ENCODE assay signal across 1 cellular context in the genomic region with DNA sequence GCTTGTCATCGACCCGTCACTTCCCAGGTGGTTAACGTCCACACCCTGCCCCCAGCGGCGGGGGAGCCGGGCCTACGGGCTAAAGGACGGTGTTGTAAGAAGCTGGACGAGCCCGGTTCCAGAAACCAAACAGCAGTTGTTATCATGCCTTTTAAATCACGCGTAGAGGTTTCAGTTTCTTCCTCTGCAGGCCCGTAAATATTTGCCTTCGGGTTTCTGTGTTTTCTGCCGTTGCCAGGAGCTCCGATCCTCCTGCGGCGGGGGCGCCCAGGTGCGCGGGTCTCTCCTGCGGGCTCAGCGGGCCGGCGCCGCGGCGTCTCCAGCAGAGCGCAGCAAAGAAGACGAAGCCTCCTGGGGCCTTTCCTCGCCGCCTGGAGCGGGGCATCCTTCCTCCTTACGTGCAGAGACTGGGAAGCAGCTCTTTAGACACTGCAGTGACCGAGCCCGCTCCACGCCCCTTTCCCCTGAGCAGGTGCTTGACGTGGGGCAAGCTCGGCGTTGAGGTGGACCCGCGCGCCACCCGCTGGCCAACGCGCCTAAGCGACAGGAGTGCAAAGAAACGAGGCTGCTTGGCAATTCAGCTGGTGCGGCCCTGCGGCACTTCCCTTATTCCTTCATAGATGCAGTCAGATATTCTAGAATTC.
A peak's percentile ranks its signal among the peaks of the same experiment; 100 is the strongest.
TF ChIP-seq lines count a peak whose summit lies in the region.

No MANE protein-coding gene starts in this region.

TF ChIP-seq in GM12878, 131 proteins besides CTCF, POLR2A, EP300 and RAD21 (continued from another document):
- TF ChIP-seq, protein P1, sequence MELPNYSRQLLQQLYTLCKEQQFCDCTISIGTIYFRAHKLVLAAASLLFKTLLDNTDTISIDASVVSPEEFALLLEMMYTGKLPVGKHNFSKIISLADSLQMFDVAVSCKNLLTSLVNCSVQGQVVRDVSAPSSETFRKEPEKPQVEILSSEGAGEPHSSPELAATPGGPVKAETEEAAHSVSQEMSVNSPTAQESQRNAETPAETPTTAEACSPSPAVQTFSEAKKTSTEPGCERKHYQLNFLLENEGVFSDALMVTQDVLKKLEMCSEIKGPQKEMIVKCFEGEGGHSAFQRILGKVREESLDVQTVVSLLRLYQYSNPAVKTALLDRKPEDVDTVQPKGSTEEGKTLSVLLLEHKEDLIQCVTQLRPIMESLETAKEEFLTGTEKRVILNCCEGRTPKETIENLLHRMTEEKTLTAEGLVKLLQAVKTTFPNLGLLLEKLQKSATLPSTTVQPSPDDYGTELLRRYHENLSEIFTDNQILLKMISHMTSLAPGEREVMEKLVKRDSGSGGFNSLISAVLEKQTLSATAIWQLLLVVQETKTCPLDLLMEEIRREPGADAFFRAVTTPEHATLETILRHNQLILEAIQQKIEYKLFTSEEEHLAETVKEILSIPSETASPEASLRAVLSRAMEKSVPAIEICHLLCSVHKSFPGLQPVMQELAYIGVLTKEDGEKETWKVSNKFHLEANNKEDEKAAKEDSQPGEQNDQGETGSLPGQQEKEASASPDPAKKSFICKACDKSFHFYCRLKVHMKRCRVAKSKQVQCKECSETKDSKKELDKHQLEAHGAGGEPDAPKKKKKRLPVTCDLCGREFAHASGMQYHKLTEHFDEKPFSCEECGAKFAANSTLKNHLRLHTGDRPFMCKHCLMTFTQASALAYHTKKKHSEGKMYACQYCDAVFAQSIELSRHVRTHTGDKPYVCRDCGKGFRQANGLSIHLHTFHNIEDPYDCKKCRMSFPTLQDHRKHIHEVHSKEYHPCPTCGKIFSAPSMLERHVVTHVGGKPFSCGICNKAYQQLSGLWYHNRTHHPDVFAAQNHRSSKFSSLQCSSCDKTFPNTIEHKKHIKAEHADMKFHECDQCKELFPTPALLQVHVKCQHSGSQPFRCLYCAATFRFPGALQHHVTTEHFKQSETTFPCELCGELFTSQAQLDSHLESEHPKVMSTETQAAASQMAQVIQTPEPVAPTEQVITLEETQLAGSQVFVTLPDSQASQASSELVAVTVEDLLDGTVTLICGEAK (IDR thresholded peaks at IDR 0.05; ENCODE audit: borderline replicate concordance) = no peak
- TF ChIP-seq SMARCA5 (IDR thresholded peaks at IDR 0.05) (peak; percentile 24; the same call in 1 of the 2 replicates), HDAC6 (IDR thresholded peaks at IDR 0.05; ENCODE audit: unreplicated experiment) (peak; percentile 59), SMC3 (IDR thresholded peaks at IDR 0.05; ENCODE audit: borderline replicate concordance, low read length) (peak; percentile 74), BHLHE40 (IDR thresholded peaks at IDR 0.05; ENCODE audit: borderline replicate concordance in 1 of 2, low read depth in 2 of 2, low read length in 1 of 2) (peak in 1 of 2 experiments; percentile 32; a peak in 1 of 4 replicates), CREB1 (IDR thresholded peaks at IDR 0.05; ENCODE audit: low read depth) (0 out of 2 replicates have a peak, but pooled peaks have one; percentile 20), TCF3 (IDR thresholded peaks at IDR 0.05; ENCODE audit: borderline replicate concordance, insufficient read depth, low read depth, low read length) (peak; percentile 9; the same call in 1 of the 2 replicates), SPI1 (IDR thresholded peaks at IDR 0.05; ENCODE audit: borderline replicate concordance, insufficient read depth, low read depth, low read length) (peak; percentile 72; the same call in 1 of the 2 replicates), YY1 (IDR thresholded peaks at IDR 0.05; ENCODE audit: low read depth, low read length) (0 out of 2 replicates have a peak, but pooled peaks have one; percentile 32), BMI1 (IDR thresholded peaks at IDR 0.05; ENCODE audit: borderline replicate concordance) (no peak)
- TF ChIP-seq, protein P2, sequence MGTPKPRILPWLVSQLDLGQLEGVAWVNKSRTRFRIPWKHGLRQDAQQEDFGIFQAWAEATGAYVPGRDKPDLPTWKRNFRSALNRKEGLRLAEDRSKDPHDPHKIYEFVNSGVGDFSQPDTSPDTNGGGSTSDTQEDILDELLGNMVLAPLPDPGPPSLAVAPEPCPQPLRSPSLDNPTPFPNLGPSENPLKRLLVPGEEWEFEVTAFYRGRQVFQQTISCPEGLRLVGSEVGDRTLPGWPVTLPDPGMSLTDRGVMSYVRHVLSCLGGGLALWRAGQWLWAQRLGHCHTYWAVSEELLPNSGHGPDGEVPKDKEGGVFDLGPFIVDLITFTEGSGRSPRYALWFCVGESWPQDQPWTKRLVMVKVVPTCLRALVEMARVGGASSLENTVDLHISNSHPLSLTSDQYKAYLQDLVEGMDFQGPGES (IDR thresholded peaks at IDR 0.05) = no peak
- TF ChIP-seq, protein P3, sequence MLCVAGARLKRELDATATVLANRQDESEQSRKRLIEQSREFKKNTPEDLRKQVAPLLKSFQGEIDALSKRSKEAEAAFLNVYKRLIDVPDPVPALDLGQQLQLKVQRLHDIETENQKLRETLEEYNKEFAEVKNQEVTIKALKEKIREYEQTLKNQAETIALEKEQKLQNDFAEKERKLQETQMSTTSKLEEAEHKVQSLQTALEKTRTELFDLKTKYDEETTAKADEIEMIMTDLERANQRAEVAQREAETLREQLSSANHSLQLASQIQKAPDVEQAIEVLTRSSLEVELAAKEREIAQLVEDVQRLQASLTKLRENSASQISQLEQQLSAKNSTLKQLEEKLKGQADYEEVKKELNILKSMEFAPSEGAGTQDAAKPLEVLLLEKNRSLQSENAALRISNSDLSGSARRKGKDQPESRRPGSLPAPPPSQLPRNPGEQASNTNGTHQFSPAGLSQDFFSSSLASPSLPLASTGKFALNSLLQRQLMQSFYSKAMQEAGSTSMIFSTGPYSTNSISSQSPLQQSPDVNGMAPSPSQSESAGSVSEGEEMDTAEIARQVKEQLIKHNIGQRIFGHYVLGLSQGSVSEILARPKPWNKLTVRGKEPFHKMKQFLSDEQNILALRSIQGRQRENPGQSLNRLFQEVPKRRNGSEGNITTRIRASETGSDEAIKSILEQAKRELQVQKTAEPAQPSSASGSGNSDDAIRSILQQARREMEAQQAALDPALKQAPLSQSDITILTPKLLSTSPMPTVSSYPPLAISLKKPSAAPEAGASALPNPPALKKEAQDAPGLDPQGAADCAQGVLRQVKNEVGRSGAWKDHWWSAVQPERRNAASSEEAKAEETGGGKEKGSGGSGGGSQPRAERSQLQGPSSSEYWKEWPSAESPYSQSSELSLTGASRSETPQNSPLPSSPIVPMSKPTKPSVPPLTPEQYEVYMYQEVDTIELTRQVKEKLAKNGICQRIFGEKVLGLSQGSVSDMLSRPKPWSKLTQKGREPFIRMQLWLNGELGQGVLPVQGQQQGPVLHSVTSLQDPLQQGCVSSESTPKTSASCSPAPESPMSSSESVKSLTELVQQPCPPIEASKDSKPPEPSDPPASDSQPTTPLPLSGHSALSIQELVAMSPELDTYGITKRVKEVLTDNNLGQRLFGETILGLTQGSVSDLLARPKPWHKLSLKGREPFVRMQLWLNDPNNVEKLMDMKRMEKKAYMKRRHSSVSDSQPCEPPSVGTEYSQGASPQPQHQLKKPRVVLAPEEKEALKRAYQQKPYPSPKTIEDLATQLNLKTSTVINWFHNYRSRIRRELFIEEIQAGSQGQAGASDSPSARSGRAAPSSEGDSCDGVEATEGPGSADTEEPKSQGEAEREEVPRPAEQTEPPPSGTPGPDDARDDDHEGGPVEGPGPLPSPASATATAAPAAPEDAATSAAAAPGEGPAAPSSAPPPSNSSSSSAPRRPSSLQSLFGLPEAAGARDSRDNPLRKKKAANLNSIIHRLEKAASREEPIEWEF (IDR thresholded peaks at IDR 0.05; ENCODE audit: insufficient replicate concordance, low read depth, low read length) = no peak
